ENCODE assay signal across 8 cellular contexts in the genomic region with DNA sequence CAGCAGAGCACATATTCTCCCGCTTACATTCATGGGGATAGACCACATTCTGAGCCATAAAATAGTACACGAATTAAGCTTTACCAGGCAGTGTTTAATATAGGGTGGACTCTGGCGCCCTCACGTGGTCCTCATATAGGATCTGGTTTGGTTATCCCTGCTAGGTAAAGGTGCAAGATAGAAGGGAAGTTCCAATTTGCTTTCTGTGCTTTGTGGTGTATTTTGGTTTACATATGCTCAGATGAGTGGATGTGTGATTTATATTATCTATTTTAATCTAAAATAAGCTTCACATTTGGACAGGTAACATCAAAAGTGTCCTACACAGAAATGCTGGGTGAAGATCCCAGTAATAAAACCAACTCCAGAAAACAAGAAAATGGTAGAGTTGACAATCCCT. TPM values are rescaled to one million over a fixed set of nuclear protein-coding genes. Genes with fewer than 3 reads are reported as not detected.
A peak's percentile ranks its signal among the peaks of the same experiment; 100 is the strongest.
DNase-seq lines count a peak whose midpoint lies in the region; ATAC-seq, FAIRE-seq and TF ChIP-seq lines count a peak whose summit lies in the region.

No MANE protein-coding gene starts in this region.

- H3K4me3 ChIP-seq in WI38 (ENCODE audit: low read depth, low read length): no peak overlapping the region

- peak; percentile 41 for DNase-seq in Caki2 (ENCODE audit: low read depth)
- DNase-seq in NCI-H226: peak; percentile 8
- DNase-seq in T47D (ENCODE audit: low read depth in 1 of 2, low spot score in 1 of 2): peak; percentile 83 to 88
- DNase-seq in stimulated activated CD4-positive, alpha-beta T cell treated with anti-CD3 and anti-CD28 coated beads, Interleukin-1b, Interleukin-23, amount 100 ng/mL, for 1 hour (ENCODE audit: low read depth in 2 of 2): peak; percentile 32 to 42

- TF ChIP-seq CTCF in WI38 (IDR thresholded peaks at IDR 0.05; ENCODE audit: low read depth, low read length): peak; percentile 53

- ATAC-seq in HG02759 (IDR thresholded peaks at IDR 0.05; ENCODE audit: unreplicated experiment): peak; percentile 39
- ATAC-seq in HG02678 (IDR thresholded peaks at IDR 0.05; ENCODE audit: unreplicated experiment): no peak

- in situ Hi-C loops in Caki2 (cut with HindIII; ENCODE audit: low pct_unique_long_range_greater_than_20kb, low sequenced_read_pairs) (no loop called here), T47D (cut with HindIII; ENCODE audit: low pct_unique_long_range_greater_than_20kb, low sequenced_read_pairs) (no loop called here)

- FAIRE-seq in islet of Langerhans (lab: Jason Lieb, UNC): peak; percentile 93

RNA-seq across cellular contexts. Expression of gene CR1, which starts 3.6 kb away (rescaled TPM):
- not detected in 2 replicates for total RNA-seq in Caki2 (2014; rRNA removed; shearing (Covaris generic); ENCODE audit: low replicate concordance)

RNA-seq across cellular contexts. Expression of gene CR2, which starts 45.4 kb away (rescaled TPM):
- not detected in 2 replicates for total RNA-seq in Caki2 (2014; rRNA removed; shearing (Covaris generic); ENCODE audit: low replicate concordance)

Comparison
In these comparisons a context has a peak if more than half of its experiments do, and no peak if none do; other contexts are left out.
1. DNase-seq: peak in every context shown above with its lines; median percentile 86 in T47D; 41 in Caki2; 37 in stimulated activated CD4-positive, alpha-beta T cell treated with anti-CD3 and anti-CD28 coated beads, Interleukin-1b, Interleukin-23, amount 100 ng/mL, for 1 hour; 8 in NCI-H226.